In the genomic region with DNA sequence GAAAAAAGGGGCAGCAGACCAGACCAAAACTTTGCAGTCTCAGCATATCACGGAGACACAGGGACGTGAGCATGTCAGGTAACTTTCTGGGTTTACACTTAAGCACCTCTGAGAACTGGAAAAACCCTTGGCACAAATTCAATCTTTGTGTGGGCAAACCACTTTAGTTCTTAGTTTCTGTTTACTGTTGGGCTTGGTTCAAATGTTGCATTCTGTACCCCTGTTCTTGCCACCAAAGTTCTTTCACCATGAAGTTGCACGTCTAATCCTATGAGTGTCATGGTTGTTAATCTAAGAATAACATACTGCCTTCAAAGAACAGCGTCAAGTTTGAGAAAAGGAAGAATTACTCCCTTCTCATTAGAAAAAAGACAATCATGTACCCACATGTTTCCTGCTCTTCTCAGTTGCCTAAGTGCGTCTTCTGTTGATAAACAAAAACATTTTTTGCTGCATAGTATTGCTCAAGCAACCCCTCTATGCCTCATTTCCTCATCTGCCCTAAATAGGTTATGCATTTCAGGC, we compare ENCODE assay signal across 1 cellular context.
TF ChIP-seq lines count a peak whose summit lies in the region.

No MANE protein-coding gene starts in this region.

TF ChIP-seq in GM23338, 12 proteins besides CTCF, POLR2A, EP300 and RAD21 (continued from another document):
- no peak for TF ChIP-seq ZNF462 (CRISPR knock-in tag; IDR thresholded peaks at IDR 0.05)
- TF ChIP-seq ZNF331 (CRISPR knock-in tag; IDR thresholded peaks at IDR 0.05; ENCODE audit: low read depth), result no peak
- TF ChIP-seq ZNF114 (CRISPR knock-in tag; IDR thresholded peaks at IDR 0.05), result no peak
- no peak for TF ChIP-seq EZH2 (IDR thresholded peaks at IDR 0.05; ENCODE audit: low read depth, unreplicated experiment)
- no peak for TF ChIP-seq JUNB (IDR thresholded peaks at IDR 0.05; ENCODE audit: unreplicated experiment)
- TF ChIP-seq POLR2AphosphoS5 (IDR thresholded peaks at IDR 0.05; ENCODE audit: low read depth), result no peak
- TF ChIP-seq REST (IDR thresholded peaks at IDR 0.05; ENCODE audit: unreplicated experiment), result no peak
- TF ChIP-seq CREB1 (CRISPR knock-in tag; IDR thresholded peaks at IDR 0.05; ENCODE audit: low read depth), result no peak
- TF ChIP-seq, protein P1, sequence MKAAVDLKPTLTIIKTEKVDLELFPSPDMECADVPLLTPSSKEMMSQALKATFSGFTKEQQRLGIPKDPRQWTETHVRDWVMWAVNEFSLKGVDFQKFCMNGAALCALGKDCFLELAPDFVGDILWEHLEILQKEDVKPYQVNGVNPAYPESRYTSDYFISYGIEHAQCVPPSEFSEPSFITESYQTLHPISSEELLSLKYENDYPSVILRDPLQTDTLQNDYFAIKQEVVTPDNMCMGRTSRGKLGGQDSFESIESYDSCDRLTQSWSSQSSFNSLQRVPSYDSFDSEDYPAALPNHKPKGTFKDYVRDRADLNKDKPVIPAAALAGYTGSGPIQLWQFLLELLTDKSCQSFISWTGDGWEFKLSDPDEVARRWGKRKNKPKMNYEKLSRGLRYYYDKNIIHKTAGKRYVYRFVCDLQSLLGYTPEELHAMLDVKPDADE (IDR thresholded peaks at IDR 0.05), result no peak
